In genomic region chr12:6872073-6873048, GRCh38 we compare ENCODE assay signal across 8 cellular contexts. TPM values are rescaled to one million over a fixed set of nuclear protein-coding genes. Genes with fewer than 3 reads are reported as not detected.
DNase-seq lines count a peak whose midpoint lies in the region; ATAC-seq and TF ChIP-seq lines count a peak whose summit lies in the region.

No MANE protein-coding gene starts in this region.

- H3K4me1 ChIP-seq in mucosa of descending colon (ENCODE audit: low read depth) = peaks cover 32% of the 10 kb centered on the region

- H3K9me3 ChIP-seq in mucosa of descending colon = no peaks in the 10 kb centered on the region

- H3K36me3 ChIP-seq in mucosa of descending colon (ENCODE audit: low read depth) = no peaks in the 10 kb centered on the region

- intact Hi-C loops in mucosa of descending colon (cut with DNase I, micrococcal nuclease) = no loop called here

- peak; percentile 96 for TF ChIP-seq CTCF in GM12865 (IDR thresholded peaks at IDR 0.05; ENCODE audit: insufficient read depth, low read depth, low read length, missing control alignments)
- peak; percentile 89 for TF ChIP-seq CTCF in epithelial cell of esophagus (IDR thresholded peaks at IDR 0.05; ENCODE audit: insufficient read depth, low read depth, low read length, missing control alignments)
- TF ChIP-seq CTCF in mucosa of descending colon (IDR thresholded peaks at IDR 0.05) = peak; percentile 99

- ATAC-seq in HG03108 (IDR thresholded peaks at IDR 0.05; ENCODE audit: unreplicated experiment) (peak; percentile 29), mucosa of descending colon (peak; percentile 74), HG02938 (IDR thresholded peaks at IDR 0.05; ENCODE audit: unreplicated experiment) (no peak)

- peak overlapping the region; percentile 96 for H3K4me3 ChIP-seq in GM12865 (ENCODE audit: low read depth, low read length)
- peak overlapping the region; percentile 83 for H3K4me3 ChIP-seq in epithelial cell of esophagus (ENCODE audit: low read length)
- H3K4me3 ChIP-seq in mucosa of descending colon = peak overlapping the region; percentile 70

- DNase-seq in GM12865 (ENCODE audit: low read depth) (peak; percentile 88), NK-92 (lab: John Stamatoyannopoulos, UW; ENCODE audit: unreplicated experiment) (peak; percentile 8), activated T-cell treated with anti-CD3 and anti-CD28 coated beads for 1 hour (ENCODE audit: low read depth) (peak; percentile 84), epithelial cell of esophagus (ENCODE audit: low read depth) (peak; percentile 76), mucosa of descending colon (peak; percentile 91 to 96 (median 91))
- peak; percentile 64 to 70 for DNase-seq in stimulated activated CD8-positive, alpha-beta memory T cell treated with anti-CD3 and anti-CD28 coated beads, Interleukin-4, amount 100 ng/mL, for 1 hour (ENCODE audit: low read depth in 2 of 2, low spot score in 1 of 2)

RNA-seq across cellular contexts. Expression of gene SPSB2, which starts 0.7 kb away (rescaled TPM):
- total RNA-seq in mucosa of descending colon = 10 to 100 TPM in 2 of 3 donors, 1 to 10 TPM in 1; 9.7 to 11.7 (median 10.6) TPM

RNA-seq across cellular contexts. Expression of gene TPI1, which starts 5.0 kb away (rescaled TPM):
- total RNA-seq in mucosa of descending colon = 100 to 1,000 TPM; 408 to 766 (median 700) TPM

RNA-seq across cellular contexts. Expression of gene USP5, which starts 20.4 kb away (rescaled TPM):
- total RNA-seq in mucosa of descending colon = 10 to 100 TPM; 65.9 to 80.7 (median 79.7) TPM

RNA-seq across cellular contexts. Expression of gene CDCA3, which starts 21.3 kb away (rescaled TPM):
- total RNA-seq in mucosa of descending colon = 10 to 100 TPM in 1 of 3 donors, 1 to 10 TPM in 2; 2.8 to 15.3 (median 5.2) TPM

RNA-seq across cellular contexts. Expression of gene GNB3, which starts 31.6 kb away (rescaled TPM):
- total RNA-seq in mucosa of descending colon = 1 to 10 TPM in 1 of 3 donors, under 1 TPM in 2; 0.38 to 5.3 (median 0.96) TPM

Comparison
In these comparisons a context has a peak if more than half of its experiments do, and no peak if none do; other contexts are left out.
1. DNase-seq: peak in every context shown above with its lines; median percentile 91 in mucosa of descending colon; 88 in GM12865; 84 in activated T-cell treated with anti-CD3 and anti-CD28 coated beads for 1 hour; 76 in epithelial cell of esophagus; 67 in stimulated activated CD8-positive, alpha-beta memory T cell treated with anti-CD3 and anti-CD28 coated beads, Interleukin-4, amount 100 ng/mL, for 1 hour; 8 in NK-92.